Comparison of ENCODE assay signal across 16 cellular contexts in the genomic region with DNA sequence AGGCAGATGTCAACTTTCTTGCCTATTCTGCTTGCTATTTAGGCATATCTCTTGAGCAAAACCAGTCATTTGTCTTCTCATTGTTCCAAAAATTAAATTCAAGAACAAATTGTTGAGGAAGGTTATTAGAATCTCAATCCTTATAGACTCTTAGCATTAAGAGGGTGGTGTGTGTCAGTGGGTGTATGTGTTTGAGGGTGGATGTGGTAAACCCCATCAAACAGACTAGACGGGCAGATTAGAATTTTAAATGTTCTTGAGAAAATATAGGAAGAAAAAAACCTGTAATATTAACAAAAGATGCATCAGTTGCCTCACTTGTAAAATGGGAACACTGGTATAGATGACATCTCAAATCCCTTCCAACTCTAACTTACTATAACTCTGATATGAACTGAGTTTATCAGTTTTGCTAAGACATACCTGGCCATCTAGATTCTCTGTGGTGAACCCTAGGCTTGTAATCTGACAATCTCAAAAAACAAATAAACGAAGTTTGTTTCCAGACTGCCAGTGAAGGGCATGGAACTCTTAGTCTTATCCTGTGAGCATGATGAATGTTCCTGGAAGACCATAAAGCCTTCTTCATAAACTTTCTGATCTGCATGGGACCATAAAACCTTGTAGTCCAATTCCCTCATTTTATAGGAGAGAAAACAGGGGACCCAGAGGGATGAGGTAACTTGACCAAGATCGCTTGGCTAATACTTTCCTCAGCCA.
DNase-seq lines count a peak whose midpoint lies in the region; ATAC-seq, FAIRE-seq and TF ChIP-seq lines count a peak whose summit lies in the region.
"Had no signal": no experiment of that assay in that cellular context is flagged by ENCODE, and none has a peak within 500 bp of the region (broad histone marks: within the 10 kb centered on the region; RNA-seq: fewer than 3 reads in every experiment).

No MANE protein-coding gene starts in this region.

- H3K4me1 ChIP-seq in CD8-positive, alpha-beta T cell (ENCODE audit: insufficient read depth, low read length), result peaks cover 54% of the 10 kb centered on the region
- H3K4me1 ChIP-seq in esophagus muscularis mucosa (peaks cover 37 to 52% (median 42%) of the 10 kb centered on the region in 4 donors), small intestine (ENCODE audit: control insufficient read depth in 2 of 2, insufficient read depth in 1 of 2, low read depth in 1 of 2, low read length in 1 of 2) (no peaks in the 10 kb centered on the region)

- H3K9me3 ChIP-seq in CD8-positive, alpha-beta T cell (ENCODE audit: low read length), result no peaks in the 10 kb centered on the region
- H3K9me3 ChIP-seq in esophagus muscularis mucosa (no peaks in the 10 kb centered on the region), small intestine (ENCODE audit: control insufficient read depth, low read depth) (no peaks in the 10 kb centered on the region)
- H3K9me3 ChIP-seq: BE2C had no signal

- no peaks in the 10 kb centered on the region for H3K9me3 Mint-ChIP-seq in CD8-positive, alpha-beta T cell
- H3K9me3 Mint-ChIP-seq in activated T-helper 17 cell treated with anti-CD3 and anti-CD28 coated beads, Interleukin-2, amount 50 U/mL, for 72 hours, result no peaks in the 10 kb centered on the region
- H3K9me3 Mint-ChIP-seq in naive thymus-derived CD8-positive, alpha-beta T cell, result no peaks in the 10 kb centered on the region

- TF ChIP-seq EP300 in esophagus muscularis mucosa (IDR thresholded peaks at IDR 0.05), result no peak

- FAIRE-seq in GM19239 (lab: Jason Lieb, UNC), result peak; percentile 58
- no peak for FAIRE-seq in small intestine (lab: Jason Lieb, UNC)
- FAIRE-seq: endothelial cell of umbilical vein had no signal

- peaks cover 17% of the 10 kb centered on the region for H3K36me3 ChIP-seq in CD8-positive, alpha-beta T cell (ENCODE audit: insufficient read depth, low read length)
- H3K36me3 ChIP-seq in esophagus muscularis mucosa, result peaks cover 0 to 13% (median 6%) of the 10 kb centered on the region in 4 donors
- H3K36me3 ChIP-seq in small intestine (ENCODE audit: control insufficient read depth in 2 of 2, insufficient read depth in 2 of 2, low read length in 2 of 2), result peaks cover 0 to 7% of the 10 kb centered on the region in 2 donors
- H3K36me3 ChIP-seq: BE2C had no signal

- H3K4me3 Mint-ChIP-seq in CD8-positive, alpha-beta T cell, result peak overlapping the region; percentile 40
- peak overlapping the region; percentile 78 for H3K4me3 Mint-ChIP-seq in activated T-helper 17 cell treated with anti-CD3 and anti-CD28 coated beads, Interleukin-2, amount 50 U/mL, for 72 hours
- peak overlapping the region; percentile 21 to 80 (median 56) for H3K4me3 Mint-ChIP-seq in naive thymus-derived CD8-positive, alpha-beta T cell

- peak overlapping the region; percentile 1 for H3K27ac Mint-ChIP-seq in CD8-positive, alpha-beta T cell
- H3K27ac Mint-ChIP-seq in activated T-helper 17 cell treated with anti-CD3 and anti-CD28 coated beads, Interleukin-2, amount 50 U/mL, for 72 hours, result peak overlapping the region; percentile 20
- peak overlapping the region in 9 of 10 donors; percentile 3 to 83 (median 40) for H3K27ac Mint-ChIP-seq in naive thymus-derived CD8-positive, alpha-beta T cell

- no peak for TF ChIP-seq POLR2A in esophagus muscularis mucosa (IDR thresholded peaks at IDR 0.05; ENCODE audit: low read depth)

- no peaks in the 10 kb centered on the region for H3K27me3 ChIP-seq in CD8-positive, alpha-beta T cell (ENCODE audit: insufficient read depth, low read length)
- H3K27me3 ChIP-seq in esophagus muscularis mucosa, result no peaks in the 10 kb centered on the region
- H3K27me3 ChIP-seq in small intestine (ENCODE audit: control insufficient read depth in 2 of 2, insufficient read depth in 2 of 2, low read length in 2 of 2), result no peaks in the 10 kb centered on the region
- H3K27me3 ChIP-seq: BE2C had no signal

- H3K36me3 Mint-ChIP-seq in CD8-positive, alpha-beta T cell, result peaks cover 72% of the 10 kb centered on the region
- H3K36me3 Mint-ChIP-seq in activated T-helper 17 cell treated with anti-CD3 and anti-CD28 coated beads, Interleukin-2, amount 50 U/mL, for 72 hours (ENCODE audit: low read depth), result peaks cover 100% of the 10 kb centered on the region
- H3K36me3 Mint-ChIP-seq in naive thymus-derived CD8-positive, alpha-beta T cell, result peaks cover 15 to 66% (median 36%) of the 10 kb centered on the region in 3 donors

- peaks cover 80% of the 10 kb centered on the region for H3K4me1 Mint-ChIP-seq in CD8-positive, alpha-beta T cell (ENCODE audit: low read depth)
- H3K4me1 Mint-ChIP-seq in activated T-helper 17 cell treated with anti-CD3 and anti-CD28 coated beads, Interleukin-2, amount 50 U/mL, for 72 hours, result peaks cover 80% of the 10 kb centered on the region
- peaks cover 32 to 88% (median 73%) of the 10 kb centered on the region in 4 donors for H3K4me1 Mint-ChIP-seq in naive thymus-derived CD8-positive, alpha-beta T cell

- H3K4me3 ChIP-seq in CD8-positive, alpha-beta T cell (ENCODE audit: low read depth, low read length), result no peak overlapping the region
- H3K4me3 ChIP-seq in esophagus muscularis mucosa (no peak overlapping the region), small intestine (ENCODE audit: low read depth in 1 of 2, low read length in 2 of 2) (no peak overlapping the region)

- POLR2A ChIA-PET in CD8-positive, alpha-beta T cell (lab: Charles Lee), result interaction anchor here (1.0 to 1.7 kb wide), 3 partner anchors 13 to 19 kb away, joined by 3 to 4 read pairs (median 3); no protein-coding TSS in a partner anchor
- POLR2A ChIA-PET in naive thymus-derived CD8-positive, alpha-beta T cell (lab: Charles Lee), result no interaction called here

- peak in 1 of 7 experiments; percentile 34 for DNase-seq in CD8-positive, alpha-beta T cell
- DNase-seq in GM19239 (ENCODE audit: insufficient read length, low spot score), result no peak
- DNase-seq in naive thymus-derived CD8-positive, alpha-beta T cell, result peak in 3 of 10 donors; percentile 54 to 67 (median 61)
- no peak for DNase-seq in esophagus muscularis mucosa (ENCODE audit: extremely low spot score)
- no peak for DNase-seq in small intestine
- DNase-seq in T-helper 9 cell, result no peak
- DNase-seq: amniotic stem cell; BE2C; HCEC 1CT; mammary epithelial cell; NCI-H1417 treated with DMSO at 0.1 percent for 48 hours; SHP77; stimulated activated naive CD4-positive, alpha-beta T cell treated with Interleukin-2 at 50 U/mL for 16 hours had no signal

- no peaks in the 10 kb centered on the region for H3K27me3 Mint-ChIP-seq in CD8-positive, alpha-beta T cell (ENCODE audit: low read depth)
- H3K27me3 Mint-ChIP-seq in activated T-helper 17 cell treated with anti-CD3 and anti-CD28 coated beads, Interleukin-2, amount 50 U/mL, for 72 hours, result no peaks in the 10 kb centered on the region
- H3K27me3 Mint-ChIP-seq in naive thymus-derived CD8-positive, alpha-beta T cell, result no peaks in the 10 kb centered on the region

- no peak for TF ChIP-seq CTCF in CD8-positive, alpha-beta T cell (IDR thresholded peaks at IDR 0.05)
- no peak for TF ChIP-seq CTCF in esophagus muscularis mucosa (IDR thresholded peaks at IDR 0.05)

- H3K27ac ChIP-seq in CD8-positive, alpha-beta T cell (ENCODE audit: low read depth, low read length), result no peak overlapping the region
- H3K27ac ChIP-seq in esophagus muscularis mucosa (replicated peaks in 1 of 4) (no peak overlapping the region), small intestine (ENCODE audit: low read depth in 1 of 2, low read length in 1 of 2) (no peak overlapping the region)
- H3K27ac ChIP-seq: KMS-11 had no signal

- 93% methylated on average over 3 of the region's 3 CpGs for WGBS in esophagus muscularis mucosa
- WGBS in small intestine, 3 donors, result 70 to 77% (median 72%) methylated on average over 3 of the region's 3 CpGs

- peak; percentile 71 for ATAC-seq in CD8-positive, alpha-beta T cell
- peak; percentile 38 for ATAC-seq in activated T-helper 17 cell treated with anti-CD3 and anti-CD28 coated beads, Interleukin-2, amount 50 U/mL, for 72 hours (replicated peaks)
- peak; percentile 91 to 97 for ATAC-seq in naive thymus-derived CD8-positive, alpha-beta T cell

- intact Hi-C loops in CD8-positive, alpha-beta T cell (cut with DNase I, micrococcal nuclease), result loop anchor here (1.0 to 5.0 kb wide), 3 partner anchors 11 to 105 kb away; no protein-coding TSS in a partner anchor
- intact Hi-C loops in esophagus muscularis mucosa (cut with DNase I), result no loop called here

- CTCF ChIA-PET in CD8-positive, alpha-beta T cell (lab: Charles Lee), result interaction anchor here (0.7 to 2.4 kb wide), 3 partner anchors 13 to 396 kb away, joined by 5 to 14 read pairs (median 5); no protein-coding TSS in a partner anchor

Comparison
In these comparisons a context has a peak if more than half of its experiments do, and no peak if none do; other contexts are left out.
1. ATAC-seq: peak in every context shown above with its lines; median percentile 94 in naive thymus-derived CD8-positive, alpha-beta T cell; 71 in CD8-positive, alpha-beta T cell; 38 in activated T-helper 17 cell treated with anti-CD3 and anti-CD28 coated beads, Interleukin-2, amount 50 U/mL, for 72 hours.